In genomic region chr22:41915035-41915782, GRCh38 we compare ENCODE assay signal across 1 cellular context.
TF ChIP-seq lines count a peak whose summit lies in the region.

TSS of gene SHISA8 (minus strand) at chr22:41915074. CDS start at chr22:41914667, 407 bp downstream.

TF ChIP-seq in HCT116, 20 proteins besides CTCF, POLR2A, EP300 and RAD21:
- no peak for TF ChIP-seq FOSL1 (IDR thresholded peaks at IDR 0.05; ENCODE audit: low read depth)
- no peak for TF ChIP-seq YY1 (IDR thresholded peaks at IDR 0.05; ENCODE audit: extremely low read depth, insufficient replicate concordance, low read depth, low read length)
- TF ChIP-seq, protein P1, sequence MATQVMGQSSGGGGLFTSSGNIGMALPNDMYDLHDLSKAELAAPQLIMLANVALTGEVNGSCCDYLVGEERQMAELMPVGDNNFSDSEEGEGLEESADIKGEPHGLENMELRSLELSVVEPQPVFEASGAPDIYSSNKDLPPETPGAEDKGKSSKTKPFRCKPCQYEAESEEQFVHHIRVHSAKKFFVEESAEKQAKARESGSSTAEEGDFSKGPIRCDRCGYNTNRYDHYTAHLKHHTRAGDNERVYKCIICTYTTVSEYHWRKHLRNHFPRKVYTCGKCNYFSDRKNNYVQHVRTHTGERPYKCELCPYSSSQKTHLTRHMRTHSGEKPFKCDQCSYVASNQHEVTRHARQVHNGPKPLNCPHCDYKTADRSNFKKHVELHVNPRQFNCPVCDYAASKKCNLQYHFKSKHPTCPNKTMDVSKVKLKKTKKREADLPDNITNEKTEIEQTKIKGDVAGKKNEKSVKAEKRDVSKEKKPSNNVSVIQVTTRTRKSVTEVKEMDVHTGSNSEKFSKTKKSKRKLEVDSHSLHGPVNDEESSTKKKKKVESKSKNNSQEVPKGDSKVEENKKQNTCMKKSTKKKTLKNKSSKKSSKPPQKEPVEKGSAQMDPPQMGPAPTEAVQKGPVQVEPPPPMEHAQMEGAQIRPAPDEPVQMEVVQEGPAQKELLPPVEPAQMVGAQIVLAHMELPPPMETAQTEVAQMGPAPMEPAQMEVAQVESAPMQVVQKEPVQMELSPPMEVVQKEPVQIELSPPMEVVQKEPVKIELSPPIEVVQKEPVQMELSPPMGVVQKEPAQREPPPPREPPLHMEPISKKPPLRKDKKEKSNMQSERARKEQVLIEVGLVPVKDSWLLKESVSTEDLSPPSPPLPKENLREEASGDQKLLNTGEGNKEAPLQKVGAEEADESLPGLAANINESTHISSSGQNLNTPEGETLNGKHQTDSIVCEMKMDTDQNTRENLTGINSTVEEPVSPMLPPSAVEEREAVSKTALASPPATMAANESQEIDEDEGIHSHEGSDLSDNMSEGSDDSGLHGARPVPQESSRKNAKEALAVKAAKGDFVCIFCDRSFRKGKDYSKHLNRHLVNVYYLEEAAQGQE (IDR thresholded peaks at IDR 0.05; ENCODE audit: low read depth) = no peak
- TF ChIP-seq POLR2AphosphoS5 (IDR thresholded peaks at IDR 0.05; ENCODE audit: low read depth, low read length) = peak; percentile 49; the same call in 1 of the 2 replicates
- peak; percentile 49; the same call in 1 of the 2 replicates for TF ChIP-seq ZFX (IDR thresholded peaks at IDR 0.05)
- TF ChIP-seq EZH2phosphoT487 (IDR thresholded peaks at IDR 0.05; ENCODE audit: borderline replicate concordance) = no peak
- TF ChIP-seq, protein P2, sequence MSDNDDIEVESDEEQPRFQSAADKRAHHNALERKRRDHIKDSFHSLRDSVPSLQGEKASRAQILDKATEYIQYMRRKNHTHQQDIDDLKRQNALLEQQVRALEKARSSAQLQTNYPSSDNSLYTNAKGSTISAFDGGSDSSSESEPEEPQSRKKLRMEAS (IDR thresholded peaks at IDR 0.05) = no peak
- TF ChIP-seq JUND (IDR thresholded peaks at IDR 0.05) = no peak
- TF ChIP-seq, protein P3, sequence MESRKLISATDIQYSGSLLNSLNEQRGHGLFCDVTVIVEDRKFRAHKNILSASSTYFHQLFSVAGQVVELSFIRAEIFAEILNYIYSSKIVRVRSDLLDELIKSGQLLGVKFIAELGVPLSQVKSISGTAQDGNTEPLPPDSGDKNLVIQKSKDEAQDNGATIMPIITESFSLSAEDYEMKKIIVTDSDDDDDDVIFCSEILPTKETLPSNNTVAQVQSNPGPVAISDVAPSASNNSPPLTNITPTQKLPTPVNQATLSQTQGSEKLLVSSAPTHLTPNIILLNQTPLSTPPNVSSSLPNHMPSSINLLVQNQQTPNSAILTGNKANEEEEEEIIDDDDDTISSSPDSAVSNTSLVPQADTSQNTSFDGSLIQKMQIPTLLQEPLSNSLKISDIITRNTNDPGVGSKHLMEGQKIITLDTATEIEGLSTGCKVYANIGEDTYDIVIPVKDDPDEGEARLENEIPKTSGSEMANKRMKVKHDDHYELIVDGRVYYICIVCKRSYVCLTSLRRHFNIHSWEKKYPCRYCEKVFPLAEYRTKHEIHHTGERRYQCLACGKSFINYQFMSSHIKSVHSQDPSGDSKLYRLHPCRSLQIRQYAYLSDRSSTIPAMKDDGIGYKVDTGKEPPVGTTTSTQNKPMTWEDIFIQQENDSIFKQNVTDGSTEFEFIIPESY (IDR thresholded peaks at IDR 0.05; ENCODE audit: extremely low read depth, insufficient replicate concordance, low read length) = no peak
- TF ChIP-seq EZH2 (IDR thresholded peaks at IDR 0.05) = no peak
- no peak for TF ChIP-seq ZNF274 (IDR thresholded peaks at IDR 0.05; ENCODE audit: low read depth, low read length)
- TF ChIP-seq SRF (IDR thresholded peaks at IDR 0.05; ENCODE audit: low read depth) = no peak
- no peak for TF ChIP-seq SP1 (IDR thresholded peaks at IDR 0.05; ENCODE audit: low read depth)
- no peak for TF ChIP-seq SIN3A (IDR thresholded peaks at IDR 0.05; ENCODE audit: low read depth)
- no peak for TF ChIP-seq CEBPB (IDR thresholded peaks at IDR 0.05; ENCODE audit: low read depth)
